ENCODE assay signal across 20 cellular contexts in genomic region chr4:142369141-142369540, GRCh38.
DNase-seq lines count a peak whose midpoint lies in the region; ATAC-seq and TF ChIP-seq lines count a peak whose summit lies in the region.
"Had no signal": no experiment of that assay in that cellular context is flagged by ENCODE, and none has a peak within 500 bp of the region (broad histone marks: within the 10 kb centered on the region; RNA-seq: fewer than 3 reads in every experiment).

No MANE protein-coding gene starts in this region.

- no peak overlapping the region for H3K4me3 ChIP-seq in CD4-positive, alpha-beta memory T cell (ENCODE audit: low read length in 2 of 2)
- no peak overlapping the region for H3K4me3 ChIP-seq in spleen
- H3K4me3 ChIP-seq: right atrium auricular region, vagina had no signal

- no peaks in the 10 kb centered on the region for H3K36me3 ChIP-seq in CD4-positive, alpha-beta memory T cell (ENCODE audit: insufficient read depth, low read length)
- no peaks in the 10 kb centered on the region for H3K36me3 ChIP-seq in spleen
- H3K36me3 ChIP-seq: right atrium auricular region, vagina had no signal

- POLR2A ChIA-PET in activated CD4-positive, alpha-beta T cell treated with anti-CD3 and anti-CD28 coated beads for 36 hours (lab: Charles Lee) = no interaction called here
- POLR2A ChIA-PET in CD4-positive, alpha-beta memory T cell (lab: Charles Lee; ENCODE audit: partially characterized antibody) = interaction anchor here (1.4 to 11.0 kb wide), 6 partner anchors 10 to 198 kb away, joined by 4 to 122 read pairs (median 8); no protein-coding TSS in a partner anchor
- POLR2A ChIA-PET in T-cell (lab: Charles Lee) = no interaction called here

- 86 to 97% (median 93%) methylated on average over 3 of the region's 3 CpGs for WGBS in spleen, 5 donors

- peak overlapping the region; percentile 16 for H3K27ac ChIP-seq in CD4-positive, alpha-beta memory T cell (ENCODE audit: low read depth, low read length)
- H3K27ac ChIP-seq in spleen (no peak overlapping the region), substantia nigra (ENCODE audit: low read depth, low read length, poor library complexity, severe bottlenecking) (no peak overlapping the region)
- H3K27ac ChIP-seq: right atrium auricular region, vagina had no signal

- H3K9me3 Mint-ChIP-seq in activated CD4-positive, alpha-beta T cell treated with anti-CD3 and anti-CD28 coated beads for 36 hours (ENCODE audit: low read depth) = peaks cover 9% of the 10 kb centered on the region
- no peaks in the 10 kb centered on the region for H3K9me3 Mint-ChIP-seq in CD4-positive, alpha-beta memory T cell
- peaks cover 0 to 6% (median 6%) of the 10 kb centered on the region in 3 donors for H3K9me3 Mint-ChIP-seq in T-cell

- H3K4me3 Mint-ChIP-seq in activated CD4-positive, alpha-beta T cell treated with anti-CD3 and anti-CD28 coated beads for 36 hours = peak overlapping the region; percentile 60
- peak overlapping the region; percentile 68 to 88 (median 82) for H3K4me3 Mint-ChIP-seq in CD4-positive, alpha-beta memory T cell
- H3K4me3 Mint-ChIP-seq in T-cell = peak overlapping the region in 2 of 3 donors; percentile 54 to 72
- H3K4me3 Mint-ChIP-seq: B cell had no signal

- peak overlapping the region; percentile 93 for H3K27ac Mint-ChIP-seq in activated CD4-positive, alpha-beta T cell treated with anti-CD3 and anti-CD28 coated beads for 36 hours
- peak overlapping the region; percentile 64 to 94 (median 86) for H3K27ac Mint-ChIP-seq in CD4-positive, alpha-beta memory T cell
- peak overlapping the region; percentile 91 to 95 for H3K27ac Mint-ChIP-seq in T-cell
- H3K27ac Mint-ChIP-seq: B cell had no signal

- DNase-seq in activated CD4-positive, alpha-beta T cell treated with anti-CD3 and anti-CD28 coated beads for 36 hours = no peak
- no peak for DNase-seq in activated CD4-positive, alpha-beta T cell treated with anti-CD3 and anti-CD28 coated beads for 48 hours
- no peak for DNase-seq in CD4-positive, alpha-beta memory T cell
- no peak for DNase-seq in T-cell
- peak; percentile 27 for DNase-seq in fibroblast of gingiva (ENCODE audit: low read depth)
- no peak for DNase-seq in effector CD4-positive, alpha-beta T cell
- DNase-seq in spleen = no peak
- DNase-seq in substantia nigra (lab: John Stamatoyannopoulos, UW) = no peak
- DNase-seq: 8988T; activated CD4-positive, alpha-beta T cell treated with anti-CD3 and anti-CD28 coated beads for 1 hour; amygdala; caudate nucleus; foreskin melanocyte; hypothalamus; kidney; NCI-H1105 treated with DMSO at 0.1 percent for 48 hours; NCI-H510A treated with DMSO at 0.1 percent for 48 hours had no signal

- H3K27me3 Mint-ChIP-seq in activated CD4-positive, alpha-beta T cell treated with anti-CD3 and anti-CD28 coated beads for 36 hours = no peaks in the 10 kb centered on the region
- H3K27me3 Mint-ChIP-seq in CD4-positive, alpha-beta memory T cell = no peaks in the 10 kb centered on the region
- no peaks in the 10 kb centered on the region for H3K27me3 Mint-ChIP-seq in T-cell
- H3K27me3 Mint-ChIP-seq: B cell had no signal

- no peaks in the 10 kb centered on the region for H3K9me3 ChIP-seq in CD4-positive, alpha-beta memory T cell (ENCODE audit: control insufficient read depth in 1 of 2, low read length in 2 of 2)
- H3K9me3 ChIP-seq in spleen = peaks cover 0 to 7% (median 0%) of the 10 kb centered on the region in 8 donors
- H3K9me3 ChIP-seq: right atrium auricular region, vagina had no signal

- intact Hi-C loops in activated CD4-positive, alpha-beta T cell treated with anti-CD3 and anti-CD28 coated beads for 36 hours (cut with DNase I, micrococcal nuclease) = no loop called here
- intact Hi-C loops in CD4-positive, alpha-beta memory T cell (cut with micrococcal nuclease) = no loop called here
- intact Hi-C loops in spleen (cut with DNase I; ENCODE audit: low total_unique reads) = no loop called here

- H3K36me3 Mint-ChIP-seq in activated CD4-positive, alpha-beta T cell treated with anti-CD3 and anti-CD28 coated beads for 36 hours (ENCODE audit: low read depth) = peaks cover 49% of the 10 kb centered on the region
- H3K36me3 Mint-ChIP-seq in CD4-positive, alpha-beta memory T cell = peaks cover 21 to 27% of the 10 kb centered on the region in 2 donors
- H3K36me3 Mint-ChIP-seq in T-cell = peaks cover 18% of the 10 kb centered on the region

- H3K4me1 Mint-ChIP-seq in activated CD4-positive, alpha-beta T cell treated with anti-CD3 and anti-CD28 coated beads for 36 hours = peaks cover 80% of the 10 kb centered on the region
- peaks cover 75 to 88% (median 80%) of the 10 kb centered on the region in 4 donors for H3K4me1 Mint-ChIP-seq in CD4-positive, alpha-beta memory T cell
- peaks cover 74 to 93% (median 82%) of the 10 kb centered on the region in 3 donors for H3K4me1 Mint-ChIP-seq in T-cell
- H3K4me1 Mint-ChIP-seq: B cell had no signal

- CTCF ChIA-PET in activated CD4-positive, alpha-beta T cell treated with anti-CD3 and anti-CD28 coated beads for 36 hours (lab: Charles Lee) = interaction anchor here (9.6 kb wide), 1 partner anchor 17 kb away, joined by 94 read pairs; no protein-coding TSS in a partner anchor
- CTCF ChIA-PET in CD4-positive, alpha-beta memory T cell (lab: Charles Lee; ENCODE audit: partially characterized antibody) = interaction anchor here (0.9 to 3.6 kb wide), 2 partner anchors 10 to 15 kb away, joined by 3 to 21 read pairs; no protein-coding TSS in a partner anchor
- CTCF ChIA-PET in T-cell (lab: Charles Lee) = no interaction called here

- H3K27me3 ChIP-seq in CD4-positive, alpha-beta memory T cell (ENCODE audit: insufficient read depth, low read length) = no peaks in the 10 kb centered on the region
- no peaks in the 10 kb centered on the region for H3K27me3 ChIP-seq in spleen (replicated peaks in 1 of 7)
- H3K27me3 ChIP-seq: right atrium auricular region, vagina had no signal

- H3K4me1 ChIP-seq in CD4-positive, alpha-beta memory T cell (ENCODE audit: insufficient read depth, low read length) = peaks cover 97% of the 10 kb centered on the region
- H3K4me1 ChIP-seq in spleen = peaks cover 5 to 28% (median 12%) of the 10 kb centered on the region in 6 donors

- TF ChIP-seq POLR2A in spleen (IDR thresholded peaks at IDR 0.05) = no peak

- ATAC-seq in activated CD4-positive, alpha-beta T cell treated with anti-CD3 and anti-CD28 coated beads for 36 hours = no peak
- no peak for ATAC-seq in T-cell (replicated peaks in 1 of 4)

- no peak for TF ChIP-seq CTCF in spleen (IDR thresholded peaks at IDR 0.05 in 8 of 11, conservative IDR thresholded peaks at IDR 0.05 in 3 of 11)

Comparison
In these comparisons a context has a peak if more than half of its experiments do, and no peak if none do; other contexts are left out.
1. CTCF ChIA-PET loops: an anchor here in activated CD4-positive, alpha-beta T cell treated with anti-CD3 and anti-CD28 coated beads for 36 hours (9.6 kb wide) and CD4-positive, alpha-beta memory T cell (0.9 to 3.6 kb wide); none called in T-cell.